26 cellular contexts compared by ENCODE assay signal in genomic region chr1:230498704-230499103, GRCh38.
DNase-seq lines count a peak whose midpoint lies in the region; ATAC-seq and TF ChIP-seq lines count a peak whose summit lies in the region.
"Had no signal": no experiment of that assay in that cellular context is flagged by ENCODE, and none has a peak within 500 bp of the region (broad histone marks: within the 10 kb centered on the region; RNA-seq: fewer than 3 reads in every experiment).

No MANE protein-coding gene starts in this region.

- H3K27ac Mint-ChIP-seq in mesothelial cell of epicardium (no peak overlapping the region), HFFc6 (no peak overlapping the region)
- H3K27ac Mint-ChIP-seq in activated CD8-positive, alpha-beta T cell treated with anti-CD3 and anti-CD28 coated beads for 36 hours, result no peak overlapping the region
- H3K27ac Mint-ChIP-seq: B cell; CD8-positive, alpha-beta memory T cell; progenitor cell of endocrine pancreas; stimulated activated naive CD8-positive, alpha-beta T cell treated with anti-CD3 and anti-CD28 coated beads, Interleukin-15, Interleukin-2, amounts not matched to agents 100 ng/mL and 50 ng/mL, for 24 hours had no signal

- TF ChIP-seq CTCF in C4-2B (conservative IDR thresholded peaks at IDR 0.05) (no peak), colonic mucosa (IDR thresholded peaks at IDR 0.05) (no peak), mesothelial cell of epicardium (IDR thresholded peaks at IDR 0.05; ENCODE audit: unreplicated experiment) (no peak), HFFc6 (IDR thresholded peaks at IDR 0.05) (no peak)
- TF ChIP-seq CTCF in activated CD8-positive, alpha-beta T cell treated with anti-CD3 and anti-CD28 coated beads for 36 hours (IDR thresholded peaks at IDR 0.05), result no peak

- no peak for ATAC-seq in activated CD8-positive, alpha-beta T cell treated with anti-CD3 and anti-CD28 coated beads for 36 hours
- ATAC-seq: A549, gastrocnemius medialis had no signal

- H3K4me3 Mint-ChIP-seq in mesothelial cell of epicardium (no peak overlapping the region), HFFc6 (no peak overlapping the region)
- no peak overlapping the region for H3K4me3 Mint-ChIP-seq in activated CD8-positive, alpha-beta T cell treated with anti-CD3 and anti-CD28 coated beads for 36 hours
- H3K4me3 Mint-ChIP-seq: B cell; CD8-positive, alpha-beta memory T cell; stimulated activated naive CD8-positive, alpha-beta T cell treated with anti-CD3 and anti-CD28 coated beads, Interleukin-15, Interleukin-2, amounts not matched to agents 100 ng/mL and 50 ng/mL, for 24 hours had no signal

- no peaks in the 10 kb centered on the region for H3K9me3 ChIP-seq in colonic mucosa
- H3K9me3 ChIP-seq: gastrocnemius medialis, Peyer's patch, thyroid gland had no signal

- H3K27me3 Mint-ChIP-seq in mesothelial cell of epicardium (ENCODE audit: low read depth) (peaks cover 42% of the 10 kb centered on the region), HFFc6 (ENCODE audit: insufficient read depth) (no peaks in the 10 kb centered on the region)
- H3K27me3 Mint-ChIP-seq in activated CD8-positive, alpha-beta T cell treated with anti-CD3 and anti-CD28 coated beads for 36 hours, result peaks cover 16% of the 10 kb centered on the region

- no peaks in the 10 kb centered on the region for H3K36me3 ChIP-seq in colonic mucosa
- H3K36me3 ChIP-seq: gastrocnemius medialis, Peyer's patch, thyroid gland had no signal

- H3K36me3 Mint-ChIP-seq in mesothelial cell of epicardium (no peaks in the 10 kb centered on the region), HFFc6 (ENCODE audit: low read depth) (peaks cover 15% of the 10 kb centered on the region; the same call in 1 of the 2 replicates)
- no peaks in the 10 kb centered on the region for H3K36me3 Mint-ChIP-seq in activated CD8-positive, alpha-beta T cell treated with anti-CD3 and anti-CD28 coated beads for 36 hours (ENCODE audit: low read depth)
- H3K36me3 Mint-ChIP-seq: CD8-positive, alpha-beta memory T cell had no signal

- H3K9me3 Mint-ChIP-seq in mesothelial cell of epicardium (peaks cover 4% of the 10 kb centered on the region), HFFc6 (peaks cover 48% of the 10 kb centered on the region)
- H3K9me3 Mint-ChIP-seq in activated CD8-positive, alpha-beta T cell treated with anti-CD3 and anti-CD28 coated beads for 36 hours, result no peaks in the 10 kb centered on the region
- H3K9me3 Mint-ChIP-seq: CD8-positive, alpha-beta memory T cell; stimulated activated naive CD8-positive, alpha-beta T cell treated with anti-CD3 and anti-CD28 coated beads, Interleukin-15, Interleukin-2, amounts not matched to agents 100 ng/mL and 50 ng/mL, for 24 hours had no signal

- intact Hi-C loops in colonic mucosa (cut with DNase I), result no loop called here
- intact Hi-C loops in activated CD8-positive, alpha-beta T cell treated with anti-CD3 and anti-CD28 coated beads for 36 hours (cut with micrococcal nuclease), result no loop called here

- DNase-seq in NCI-H1105 (lab: John Stamatoyannopoulos, UW) (peak; percentile 24), NCI-H748 (lab: John Stamatoyannopoulos, UW; ENCODE audit: unreplicated experiment) (peak; percentile 80), colonic mucosa (peak; percentile 45), mesothelial cell of epicardium (ENCODE audit: low spot score in 2 of 2, unreplicated experiment in 2 of 2) (no peak), HFFc6 (no peak)
- no peak for DNase-seq in stimulated activated CD4-positive, alpha-beta T cell treated with anti-CD3 and anti-CD28 coated beads, Interleukin-2, amount 100 ng/mL, for 48 hours
- DNase-seq in activated CD8-positive, alpha-beta T cell treated with anti-CD3 and anti-CD28 coated beads for 36 hours, result no peak
- DNase-seq: activated CD4-positive, alpha-beta T cell treated with anti-CD3 and anti-CD28 coated beads for 4 hours; activated gamma-delta T cell treated with Interleukin-2 at 50 U/mL for 16 hours; activated T-cell treated with anti-CD3 and anti-CD28 coated beads, Interleukin-2, amount 50 U/mL, for 1 hour; CD8-positive, alpha-beta memory T cell; DMS53; gastrocnemius medialis; GF-D8; KG1; mesenchymal stem cell; MM.1S; NCI-H1694 treated with DMSO at 0.1 percent for 48 hours; Peyer's patch; SIG-M5; thyroid gland had no signal

- H3K4me1 ChIP-seq in colonic mucosa, result no peaks in the 10 kb centered on the region
- H3K4me1 ChIP-seq: A549, gastrocnemius medialis, Peyer's patch, thyroid gland had no signal

- peaks cover 27% of the 10 kb centered on the region for H3K4me1 Mint-ChIP-seq in mesothelial cell of epicardium
- H3K4me1 Mint-ChIP-seq in HFFc6 (ENCODE audit: low read depth), result no peaks in the 10 kb centered on the region
- no peaks in the 10 kb centered on the region for H3K4me1 Mint-ChIP-seq in activated CD8-positive, alpha-beta T cell treated with anti-CD3 and anti-CD28 coated beads for 36 hours (ENCODE audit: low read depth)
- H3K4me1 Mint-ChIP-seq: B cell had no signal

- H3K27me3 ChIP-seq in colonic mucosa, result no peaks in the 10 kb centered on the region
- H3K27me3 ChIP-seq: gastrocnemius medialis, Peyer's patch, thyroid gland had no signal

- no peak overlapping the region for H3K4me3 ChIP-seq in colonic mucosa
- H3K4me3 ChIP-seq: A549, gastrocnemius medialis, Peyer's patch, thyroid gland had no signal

- H3K9ac ChIP-seq in colonic mucosa (ENCODE audit: low read depth in 2 of 2, low read length in 2 of 2), result no peak overlapping the region

- CTCF ChIA-PET in activated CD8-positive, alpha-beta T cell treated with anti-CD3 and anti-CD28 coated beads for 36 hours (lab: Charles Lee), result no interaction called here

- H3K27ac ChIP-seq in C4-2B, result peak overlapping the region; percentile 27; the same call in 1 of the 2 replicates
- H3K27ac ChIP-seq in colonic mucosa, result no peak overlapping the region
- H3K27ac ChIP-seq: A549, gastrocnemius medialis, Peyer's patch, thyroid gland had no signal

- POLR2A ChIA-PET in activated CD8-positive, alpha-beta T cell treated with anti-CD3 and anti-CD28 coated beads for 36 hours (lab: Charles Lee), result no interaction called here

Comparison
In these comparisons a context has a peak if more than half of its experiments do, and no peak if none do; other contexts are left out.
1. DNase-seq: peak in NCI-H1105 (single experiment), NCI-H748 (single experiment) and colonic mucosa (single experiment); none in mesothelial cell of epicardium (0 of 2), HFFc6 (single experiment), stimulated activated CD4-positive, alpha-beta T cell treated with anti-CD3 and anti-CD28 coated beads, Interleukin-2, amount 100 ng/mL, for 48 hours (0 of 2) and activated CD8-positive, alpha-beta T cell treated with anti-CD3 and anti-CD28 coated beads for 36 hours (single experiment).